ENCODE assay signal across 1 cellular context in the genomic region with DNA sequence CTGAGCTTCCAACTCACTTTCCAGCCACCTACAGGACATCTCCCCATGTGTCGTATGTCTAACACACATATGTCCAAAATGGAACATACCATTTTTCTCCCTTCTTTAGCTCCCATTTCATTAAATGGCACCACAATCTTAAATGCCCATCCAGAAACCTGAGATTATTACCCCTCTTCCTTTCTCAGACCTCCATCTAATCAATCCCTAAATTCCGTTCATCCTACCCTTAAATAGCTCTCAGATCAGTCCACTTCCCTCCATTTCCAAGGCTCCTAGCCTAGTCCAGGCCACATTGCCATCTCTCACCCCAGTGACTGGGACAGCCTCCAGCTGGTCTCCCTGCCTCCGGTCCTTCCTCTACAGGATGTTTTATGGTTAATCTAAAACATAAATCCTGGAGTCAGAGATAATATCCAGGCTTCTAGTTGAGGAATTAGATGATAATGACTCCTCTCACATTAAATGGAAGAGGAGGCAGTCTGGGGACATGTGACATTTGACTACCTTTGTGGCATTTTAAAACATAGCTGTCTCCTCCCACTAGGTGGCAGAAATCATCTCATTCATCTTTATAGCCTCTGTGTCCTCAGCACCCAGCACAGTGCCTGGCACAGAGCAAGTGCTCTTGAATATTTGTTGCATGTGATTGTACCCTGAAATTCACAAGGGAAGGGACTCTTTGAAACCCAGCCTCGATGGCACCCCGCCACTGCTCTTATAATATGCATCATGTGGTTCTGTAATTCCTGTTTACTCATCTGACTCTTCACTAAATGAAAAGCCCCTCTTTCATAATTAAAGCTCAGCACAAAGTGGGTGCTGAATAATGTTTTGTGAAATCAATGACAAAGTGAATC.
TF ChIP-seq lines count a peak whose summit lies in the region.

No MANE protein-coding gene starts in this region.

TF ChIP-seq in GM23338, 12 proteins besides CTCF, POLR2A, EP300 and RAD21 (continued from another document):
- TF ChIP-seq REST (IDR thresholded peaks at IDR 0.05; ENCODE audit: unreplicated experiment) (no peak), CREB1 (CRISPR knock-in tag; IDR thresholded peaks at IDR 0.05; ENCODE audit: low read depth) (no peak), EZH2phosphoT487 (IDR thresholded peaks at IDR 0.05; ENCODE audit: unreplicated experiment) (no peak)
